ENCODE assay signal across 1 cellular context in genomic region chr13:59734393-59734792, GRCh38.
A peak's percentile ranks its signal among the peaks of the same experiment; 100 is the strongest.
TF ChIP-seq lines count a peak whose summit lies in the region.

No MANE protein-coding gene starts in this region.

TF ChIP-seq in GM12878, 131 proteins besides CTCF, POLR2A, EP300 and RAD21 (continued from another document and continues in another):
- TF ChIP-seq ZBTB40 (IDR thresholded peaks at IDR 0.05; ENCODE audit: borderline replicate concordance) (no peak), MYB (IDR thresholded peaks at IDR 0.05; ENCODE audit: borderline replicate concordance, low read depth, low read length) (no peak), ZZZ3 (IDR thresholded peaks at IDR 0.05; ENCODE audit: control insufficient read depth, insufficient read length, low read depth) (no peak), JUND (IDR thresholded peaks at IDR 0.05; ENCODE audit: low read depth, low read length) (peak; percentile 82), CBFB (IDR thresholded peaks at IDR 0.05; ENCODE audit: low read depth) (no peak), HDAC2 (IDR thresholded peaks at IDR 0.05) (no peak), EED (IDR thresholded peaks at IDR 0.05; ENCODE audit: low read depth) (peak; percentile 49; the same call in 1 of the 2 replicates), CUX1 (IDR thresholded peaks at IDR 0.05; ENCODE audit: insufficient replicate concordance, low read depth, low read length) (peak; percentile 82), IRF5 (IDR thresholded peaks at IDR 0.05; ENCODE audit: borderline replicate concordance) (no peak), MAX (IDR thresholded peaks at IDR 0.05; ENCODE audit: low read depth, low read length) (no peak), PAX8 (IDR thresholded peaks at IDR 0.05) (peak; percentile 98), NR2C1 (IDR thresholded peaks at IDR 0.05) (no peak), ATF2 (IDR thresholded peaks at IDR 0.05; ENCODE audit: low read length) (peak; percentile 72), MEF2B (IDR thresholded peaks at IDR 0.05; ENCODE audit: partially characterized antibody, poor library complexity, severe bottlenecking) (peak; percentile 45), CEBPZ (IDR thresholded peaks at IDR 0.05; ENCODE audit: low read depth, low read length) (no peak), SREBF1 (IDR thresholded peaks at IDR 0.05; ENCODE audit: low read length) (no peak), RUNX3 (IDR thresholded peaks at IDR 0.05; ENCODE audit: low read length) (peak; percentile 71), NBN (IDR thresholded peaks at IDR 0.05) (0 out of 2 replicates have a peak, but pooled peaks have one; percentile 43), E2F8 (IDR thresholded peaks at IDR 0.05; ENCODE audit: low read depth, partially characterized antibody) (no peak), CHD4 (IDR thresholded peaks at IDR 0.05) (no peak), LARP7 (IDR thresholded peaks at IDR 0.05) (no peak)
- TF ChIP-seq, protein P1, sequence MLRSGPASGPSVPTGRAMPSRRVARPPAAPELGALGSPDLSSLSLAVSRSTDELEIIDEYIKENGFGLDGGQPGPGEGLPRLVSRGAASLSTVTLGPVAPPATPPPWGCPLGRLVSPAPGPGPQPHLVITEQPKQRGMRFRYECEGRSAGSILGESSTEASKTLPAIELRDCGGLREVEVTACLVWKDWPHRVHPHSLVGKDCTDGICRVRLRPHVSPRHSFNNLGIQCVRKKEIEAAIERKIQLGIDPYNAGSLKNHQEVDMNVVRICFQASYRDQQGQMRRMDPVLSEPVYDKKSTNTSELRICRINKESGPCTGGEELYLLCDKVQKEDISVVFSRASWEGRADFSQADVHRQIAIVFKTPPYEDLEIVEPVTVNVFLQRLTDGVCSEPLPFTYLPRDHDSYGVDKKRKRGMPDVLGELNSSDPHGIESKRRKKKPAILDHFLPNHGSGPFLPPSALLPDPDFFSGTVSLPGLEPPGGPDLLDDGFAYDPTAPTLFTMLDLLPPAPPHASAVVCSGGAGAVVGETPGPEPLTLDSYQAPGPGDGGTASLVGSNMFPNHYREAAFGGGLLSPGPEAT (IDR thresholded peaks at IDR 0.05; ENCODE audit: low read depth): peak; percentile 63; the same call in 1 of the 2 replicates
- TF ChIP-seq, protein P2, sequence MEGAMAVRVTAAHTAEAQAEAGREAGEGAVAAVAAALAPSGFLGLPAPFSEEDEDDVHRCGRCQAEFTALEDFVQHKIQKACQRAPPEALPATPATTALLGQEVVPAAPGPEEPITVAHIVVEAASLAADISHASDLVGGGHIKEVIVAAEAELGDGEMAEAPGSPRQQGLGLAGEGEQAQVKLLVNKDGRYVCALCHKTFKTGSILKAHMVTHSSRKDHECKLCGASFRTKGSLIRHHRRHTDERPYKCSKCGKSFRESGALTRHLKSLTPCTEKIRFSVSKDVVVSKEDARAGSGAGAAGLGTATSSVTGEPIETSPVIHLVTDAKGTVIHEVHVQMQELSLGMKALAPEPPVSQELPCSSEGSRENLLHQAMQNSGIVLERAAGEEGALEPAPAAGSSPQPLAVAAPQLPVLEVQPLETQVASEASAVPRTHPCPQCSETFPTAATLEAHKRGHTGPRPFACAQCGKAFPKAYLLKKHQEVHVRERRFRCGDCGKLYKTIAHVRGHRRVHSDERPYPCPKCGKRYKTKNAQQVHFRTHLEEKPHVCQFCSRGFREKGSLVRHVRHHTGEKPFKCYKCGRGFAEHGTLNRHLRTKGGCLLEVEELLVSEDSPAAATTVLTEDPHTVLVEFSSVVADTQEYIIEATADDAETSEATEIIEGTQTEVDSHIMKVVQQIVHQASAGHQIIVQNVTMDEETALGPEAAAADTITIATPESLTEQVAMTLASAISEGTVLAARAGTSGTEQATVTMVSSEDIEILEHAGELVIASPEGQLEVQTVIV (IDR thresholded peaks at IDR 0.05; ENCODE audit: borderline replicate concordance, partially characterized antibody): no peak
- TF ChIP-seq, protein P3, sequence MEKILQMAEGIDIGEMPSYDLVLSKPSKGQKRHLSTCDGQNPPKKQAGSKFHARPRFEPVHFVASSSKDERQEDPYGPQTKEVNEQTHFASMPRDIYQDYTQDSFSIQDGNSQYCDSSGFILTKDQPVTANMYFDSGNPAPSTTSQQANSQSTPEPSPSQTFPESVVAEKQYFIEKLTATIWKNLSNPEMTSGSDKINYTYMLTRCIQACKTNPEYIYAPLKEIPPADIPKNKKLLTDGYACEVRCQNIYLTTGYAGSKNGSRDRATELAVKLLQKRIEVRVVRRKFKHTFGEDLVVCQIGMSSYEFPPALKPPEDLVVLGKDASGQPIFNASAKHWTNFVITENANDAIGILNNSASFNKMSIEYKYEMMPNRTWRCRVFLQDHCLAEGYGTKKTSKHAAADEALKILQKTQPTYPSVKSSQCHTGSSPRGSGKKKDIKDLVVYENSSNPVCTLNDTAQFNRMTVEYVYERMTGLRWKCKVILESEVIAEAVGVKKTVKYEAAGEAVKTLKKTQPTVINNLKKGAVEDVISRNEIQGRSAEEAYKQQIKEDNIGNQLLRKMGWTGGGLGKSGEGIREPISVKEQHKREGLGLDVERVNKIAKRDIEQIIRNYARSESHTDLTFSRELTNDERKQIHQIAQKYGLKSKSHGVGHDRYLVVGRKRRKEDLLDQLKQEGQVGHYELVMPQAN (conservative IDR thresholded peaks at IDR 0.05): no peak
- TF ChIP-seq, protein P4, sequence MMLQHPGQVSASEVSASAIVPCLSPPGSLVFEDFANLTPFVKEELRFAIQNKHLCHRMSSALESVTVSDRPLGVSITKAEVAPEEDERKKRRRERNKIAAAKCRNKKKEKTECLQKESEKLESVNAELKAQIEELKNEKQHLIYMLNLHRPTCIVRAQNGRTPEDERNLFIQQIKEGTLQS (IDR thresholded peaks at IDR 0.05; ENCODE audit: borderline replicate concordance, extremely low read depth, low read depth, low read length): no peak
